27 cellular contexts compared by ENCODE assay signal in genomic region chrX:37692918-37693317, GRCh38. TPM values are rescaled to one million over a fixed set of nuclear protein-coding genes. Genes with fewer than 3 reads are reported as not detected.
"Had no signal": no experiment of that assay in that cellular context is flagged by ENCODE, and none has a peak within 500 bp of the region (broad histone marks: within the 10 kb centered on the region; RNA-seq: fewer than 3 reads in every experiment).

No MANE protein-coding gene starts in this region.

- DNase-seq: activated CD8-positive, alpha-beta T cell treated with anti-CD3 and anti-CD28 coated beads, Interleukin-2, amount 10 ng/mL, durations not matched to agents 7 days and 5 days; activated naive CD4-positive, alpha-beta T cell; activated T-cell treated with anti-CD3 and anti-CD28 coated beads for 4 hours; activated T-cell treated with anti-CD3 and anti-CD28 coated beads, Interleukin-2, amount 50 U/mL, for 72 hours; adrenal gland; aorta; brain microvascular endothelial cell; caudate nucleus; endodermal cell; left cardiac atrium; left ventricle myocardium superior; naive B cell; nephron progenitor cell; ovary; stimulated activated CD4-positive, alpha-beta T cell treated with anti-CD3 and anti-CD28 coated beads, Interleukin-15, amount 100 ng/mL, for 24 hours; stimulated activated CD4-positive, alpha-beta T cell treated with anti-CD3 and anti-CD28 coated beads, Interleukin-2, amount 100 ng/mL, for 24 hours; stimulated activated naive B cell treated with anti-CD40 and anti-IgM and Interleukin-4, amounts not matched to agents 10 μg/mL and 1 μg/mL and 100 μg/mL, for 72 hours; stomach; T1000; tibial artery; upper lobe of right lung had no signal

- H3K4me1 ChIP-seq: adrenal gland, prostate gland, suprapubic skin, tibial artery, upper lobe of right lung had no signal

- ATAC-seq: activated CD8-positive, alpha-beta T cell treated with anti-CD3 and anti-CD28 coated beads, Interleukin-2, amount 10 ng/mL, durations not matched to agents 7 days and 5 days; activated T-cell treated with anti-CD3 and anti-CD28 coated beads, Interleukin-2, amount 50 U/mL, for 72 hours; esophagus mucosa; left cardiac atrium; left ventricle myocardium superior; stimulated activated naive B cell treated with anti-CD40 and anti-IgM and Interleukin-4, amounts not matched to agents 10 μg/mL and 1 μg/mL and 100 μg/mL, for 72 hours; upper lobe of right lung had no signal

- H3K27me3 ChIP-seq: brain microvascular endothelial cell, ovary, stomach, suprapubic skin, tibial artery, upper lobe of right lung had no signal

- H3K4me3 ChIP-seq: adrenal gland, ovary, prostate gland, stomach, suprapubic skin, tibial artery, upper lobe of right lung had no signal

- H3K27ac ChIP-seq: adrenal gland, brain microvascular endothelial cell, ovary, prostate gland, suprapubic skin, tibial artery, upper lobe of right lung had no signal

- FAIRE-seq: frontal cortex, keratinocyte had no signal

- H3K36me3 ChIP-seq: adrenal gland, brain microvascular endothelial cell, ovary, prostate gland, stomach, suprapubic skin, tibial artery, upper lobe of right lung had no signal

- H3K9me3 ChIP-seq: adrenal gland, ovary, prostate gland, stomach, suprapubic skin, tibial artery, upper lobe of right lung had no signal

RNA-seq across cellular contexts. Expression of gene XK, which starts 7.3 kb away (rescaled TPM):
- total RNA-seq: activated CD8-positive, alpha-beta T cell treated with anti-CD3 and anti-CD28 coated beads, Interleukin-2, amount 10 ng/mL, durations not matched to agents 7 days and 5 days; activated T-cell treated with anti-CD3 and anti-CD28 coated beads, Interleukin-2, amount 50 U/mL, for 72 hours; lung microvascular endothelial cell had no signal
